In the genomic region with DNA sequence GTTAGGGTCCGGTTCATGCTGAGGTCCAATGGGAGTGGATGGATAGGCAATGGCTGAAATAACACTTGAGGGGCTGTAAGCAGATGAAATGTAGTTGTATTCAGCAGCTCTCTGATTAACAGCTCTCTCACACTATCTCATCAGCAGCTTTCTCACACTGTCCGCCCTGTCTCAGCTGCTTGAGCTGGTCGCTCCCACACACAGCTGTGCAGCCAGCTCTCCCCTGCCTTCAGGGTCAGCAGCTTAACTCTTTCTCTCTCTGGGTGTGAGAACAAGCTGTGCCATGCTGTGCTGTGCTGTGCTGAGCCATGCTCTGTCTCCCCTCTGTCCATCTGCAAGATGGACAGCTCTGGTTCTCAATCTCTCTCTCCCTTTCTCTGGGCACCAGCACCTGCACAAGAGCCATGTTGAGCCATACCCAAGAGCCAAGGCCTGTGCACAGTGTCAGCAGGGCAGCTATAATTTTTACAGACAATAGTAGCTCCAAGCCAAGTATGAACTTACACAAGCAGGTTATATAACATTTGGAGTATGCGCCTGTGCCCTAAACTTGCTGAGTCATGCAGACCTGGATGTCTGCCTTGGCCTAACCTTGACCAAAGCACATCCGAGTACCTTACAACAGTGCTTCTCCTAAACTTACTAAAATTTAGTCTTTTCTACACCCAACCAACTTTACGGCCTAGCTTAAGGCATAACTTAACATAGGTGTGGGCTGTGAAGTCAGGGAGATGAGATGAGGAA, we compare ENCODE assay signal across 14 cellular contexts.
DNase-seq lines count a peak whose midpoint lies in the region; ATAC-seq and TF ChIP-seq lines count a peak whose summit lies in the region.
"Had no signal": no experiment of that assay in that cellular context is flagged by ENCODE, and none has a peak within 500 bp of the region (broad histone marks: within the 10 kb centered on the region; RNA-seq: fewer than 3 reads in every experiment).

No MANE protein-coding gene starts in this region.

- H3K9me3 Mint-ChIP-seq in MCF 10A (ENCODE audit: unreplicated experiment) (no peaks in the 10 kb centered on the region), neural crest cell (no peaks in the 10 kb centered on the region)
- H3K9me3 Mint-ChIP-seq: activated T-helper 1 cell treated with anti-CD3 and anti-CD28 coated beads, Interleukin-12 subunit alpha, Interleukin-12 subunit beta, Interleukin-2, Interleukin-4 antibody, amounts not matched to agents 30 ng/mL and 10 ng/mL and 1 ng/mL, durations not matched to agents 14 hours and 24 hours and 36 hours; dendritic cell treated with granulocyte-macrophage colony-stimulating factor and Interleukin-4, amounts not matched to agents 40 ng/mL and 50 ng/mL, for 4 days had no signal

- H3K27me3 Mint-ChIP-seq in MCF 10A (ENCODE audit: insufficient read depth, unreplicated experiment) (no peaks in the 10 kb centered on the region), neural crest cell (ENCODE audit: low read depth) (no peaks in the 10 kb centered on the region)
- H3K27me3 Mint-ChIP-seq: dendritic cell treated with granulocyte-macrophage colony-stimulating factor and Interleukin-4, amounts not matched to agents 40 ng/mL and 50 ng/mL, for 4 days had no signal

- no TSS peak for BruUV-seq in MCF 10A (replicated peaks; lab: Mats Ljungman, UMichigan)

- no peaks in the 10 kb centered on the region for H3K36me3 ChIP-seq in breast epithelium
- H3K36me3 ChIP-seq in upper lobe of right lung: no peaks in the 10 kb centered on the region

- POLR2A ChIA-PET in MCF 10A (lab: Yijun Ruan, JAX): interaction anchor here (0.5 kb wide), 1 partner anchor 76 kb away, joined by 3 read pairs; no protein-coding TSS in a partner anchor

- intact Hi-C loops in MCF 10A (cut with micrococcal nuclease): no loop called here
- intact Hi-C loops in breast epithelium (cut with DNase I; ENCODE audit: low total_unique reads): no loop called here
- intact Hi-C loops in upper lobe of right lung (cut with DNase I): no loop called here

- CTCF ChIA-PET in MCF 10A (lab: Yijun Ruan, JAX): interaction anchor here (0.6 kb wide), 1 partner anchor 733 kb away, joined by 3 read pairs; no protein-coding TSS in a partner anchor

- H3K27me3 ChIP-seq in breast epithelium: no peaks in the 10 kb centered on the region
- H3K27me3 ChIP-seq in upper lobe of right lung: no peaks in the 10 kb centered on the region

- no peak for TF ChIP-seq POLR2A in breast epithelium (IDR thresholded peaks at IDR 0.05)

- H3K36me3 Mint-ChIP-seq in MCF 10A (ENCODE audit: insufficient read depth, unreplicated experiment) (no peaks in the 10 kb centered on the region), neural crest cell (ENCODE audit: low read depth) (no peaks in the 10 kb centered on the region)

- H3K4me1 ChIP-seq in breast epithelium (no peaks in the 10 kb centered on the region), upper lobe of right lung (no peaks in the 10 kb centered on the region)

- H3K27ac ChIP-seq in breast epithelium: no peak overlapping the region
- peak overlapping the region; percentile 13 for H3K27ac ChIP-seq in upper lobe of right lung

- H3K4me3 Mint-ChIP-seq in MCF 10A (ENCODE audit: unreplicated experiment): no peak overlapping the region
- H3K4me3 Mint-ChIP-seq in neural crest cell: no peak overlapping the region
- H3K4me3 Mint-ChIP-seq: activated T-helper 1 cell treated with anti-CD3 and anti-CD28 coated beads, Interleukin-12 subunit alpha, Interleukin-12 subunit beta, Interleukin-2, Interleukin-4 antibody, amounts not matched to agents 30 ng/mL and 10 ng/mL and 1 ng/mL, durations not matched to agents 14 hours and 24 hours and 36 hours; dendritic cell treated with granulocyte-macrophage colony-stimulating factor and Interleukin-4, amounts not matched to agents 40 ng/mL and 50 ng/mL, for 4 days had no signal

- DNase-seq in MCF 10A (ENCODE audit: unreplicated experiment) (peak; percentile 7), breast epithelium (ENCODE audit: low spot score in 2 of 2) (no peak), fibroblast of villous mesenchyme (ENCODE audit: low read depth) (peak; percentile 35), neural crest cell (ENCODE audit: low read depth, low spot score) (no peak), upper lobe of right lung (no peak), COR-L47 (lab: John Stamatoyannopoulos, UW) (no peak), NCI-H2081 (lab: John Stamatoyannopoulos, UW) (no peak)
- DNase-seq: activated CD4-positive, alpha-beta T cell treated with anti-CD3 and anti-CD28 coated beads, Interleukin-2, amount 50 U/mL, for 48 hours; GF-D8; SIG-M5; T1000 had no signal

- H3K4me1 Mint-ChIP-seq in MCF 10A (ENCODE audit: insufficient read depth, unreplicated experiment): peaks cover 4% of the 10 kb centered on the region
- H3K4me1 Mint-ChIP-seq in neural crest cell: peaks cover 4% of the 10 kb centered on the region

- TF ChIP-seq CTCF in MCF 10A (IDR thresholded peaks at IDR 0.05; ENCODE audit: unreplicated experiment) (no peak), breast epithelium (IDR thresholded peaks at IDR 0.05) (no peak), fibroblast of villous mesenchyme (IDR thresholded peaks at IDR 0.05; ENCODE audit: insufficient read depth, low read depth, low read length) (no peak), neural crest cell (conservative IDR thresholded peaks at IDR 0.05) (no peak), upper lobe of right lung (IDR thresholded peaks at IDR 0.05) (no peak)

- H3K4me3 ChIP-seq in breast epithelium: no peak overlapping the region
- H3K4me3 ChIP-seq in fibroblast of villous mesenchyme (ENCODE audit: low read depth, low read length): no peak overlapping the region
- H3K4me3 ChIP-seq in upper lobe of right lung: no peak overlapping the region

- ATAC-seq in upper lobe of right lung (peak; percentile 76), GM18858 (IDR thresholded peaks at IDR 0.05; ENCODE audit: unreplicated experiment) (no peak)

- H3K9me3 ChIP-seq in breast epithelium (no peaks in the 10 kb centered on the region), upper lobe of right lung (no peaks in the 10 kb centered on the region)

- H3K27ac Mint-ChIP-seq in MCF 10A (ENCODE audit: low read depth, unreplicated experiment): no peak overlapping the region
- peak overlapping the region; percentile 53 for H3K27ac Mint-ChIP-seq in neural crest cell (ENCODE audit: unreplicated experiment)
- H3K27ac Mint-ChIP-seq: activated T-helper 1 cell treated with anti-CD3 and anti-CD28 coated beads, Interleukin-12 subunit alpha, Interleukin-12 subunit beta, Interleukin-2, Interleukin-4 antibody, amounts not matched to agents 30 ng/mL and 10 ng/mL and 1 ng/mL, durations not matched to agents 14 hours and 24 hours and 36 hours; dendritic cell treated with granulocyte-macrophage colony-stimulating factor and Interleukin-4, amounts not matched to agents 40 ng/mL and 50 ng/mL, for 4 days had no signal

Comparison
In these comparisons a context has a peak if more than half of its experiments do, and no peak if none do; other contexts are left out.
1. DNase-seq: peak in MCF 10A (single experiment) and fibroblast of villous mesenchyme (single experiment); none in breast epithelium (0 of 2), neural crest cell (single experiment), upper lobe of right lung (single experiment), COR-L47 (single experiment) and NCI-H2081 (0 of 2).